ENCODE assay signal across 8 cellular contexts in genomic region chr7:100705753-100706671, GRCh38. TPM values are rescaled to one million over a fixed set of nuclear protein-coding genes. Genes with fewer than 3 reads are reported as not detected.
DNase-seq lines count a peak whose midpoint lies in the region; ATAC-seq and TF ChIP-seq lines count a peak whose summit lies in the region.

POP7 (plus strand) TSS chr7:100706121; CDS start chr7:100706831, 710 bp downstream.

- peak within 1 kb of the TSS; percentile 98 for H3K27ac Mint-ChIP-seq in activated CD4-positive, alpha-beta T cell treated with anti-CD3 and anti-CD28 coated beads, Interleukin-2, amount 10 ng/mL, durations not matched to agents 24 days and 14 days

- peaks cover 21% of the 10 kb centered on the region for H3K36me3 Mint-ChIP-seq in activated CD4-positive, alpha-beta T cell treated with anti-CD3 and anti-CD28 coated beads, Interleukin-2, amount 10 ng/mL, durations not matched to agents 24 days and 14 days (ENCODE audit: low read depth)

- H3K36me3 ChIP-seq in BJ (ENCODE audit: control insufficient read depth, insufficient read depth, low read length), result no peaks in the 10 kb centered on the region

- TF ChIP-seq CTCF in BJ (IDR thresholded peaks at IDR 0.05; ENCODE audit: insufficient read depth, low read depth, low read length) (no peak), coronary artery (IDR thresholded peaks at IDR 0.05) (no peak)

- CTCF ChIA-PET in BJ (lab: Yijun Ruan, JAX), result interaction anchor here (0.6 to 3.6 kb wide), 52 partner anchors 8 to 1739 kb away, joined by 3 to 112 read pairs (median 4); partner anchors contain the start of genes EPHB4, EPO, FBXO24 and GIGYF1

- peak within 1 kb of the TSS; percentile 99 for H3K4me3 Mint-ChIP-seq in activated CD4-positive, alpha-beta T cell treated with anti-CD3 and anti-CD28 coated beads, Interleukin-2, amount 10 ng/mL, durations not matched to agents 24 days and 14 days

- intact Hi-C loops in activated CD4-positive, alpha-beta T cell treated with anti-CD3 and anti-CD28 coated beads, Interleukin-2, amount 10 ng/mL, durations not matched to agents 24 days and 14 days (cut with micrococcal nuclease), result loop anchor here (1.0 to 5.0 kb wide), 7 partner anchors 9 to 146 kb away; partner anchors contain the start of genes FBXO24, GNB2, LRCH4 and MOSPD3
- intact Hi-C loops in left colon (cut with DNase I, micrococcal nuclease), result loop anchor here in 1 of 2 donors (5.0 kb wide), 1 partner anchor 146 kb away; the partner anchor contains the start of gene SLC12A9

- no peaks in the 10 kb centered on the region for H3K9me3 Mint-ChIP-seq in activated CD4-positive, alpha-beta T cell treated with anti-CD3 and anti-CD28 coated beads, Interleukin-2, amount 10 ng/mL, durations not matched to agents 24 days and 14 days

- peaks cover 7% of the 10 kb centered on the region for H3K27me3 Mint-ChIP-seq in activated CD4-positive, alpha-beta T cell treated with anti-CD3 and anti-CD28 coated beads, Interleukin-2, amount 10 ng/mL, durations not matched to agents 24 days and 14 days

- H3K4me3 ChIP-seq in BJ (ENCODE audit: low read depth, low read length) (peak within 1 kb of the TSS; percentile 97), coronary artery (peak within 1 kb of the TSS; percentile 93)

- DNase-seq in BJ (ENCODE audit: low read depth) (peak; percentile 71), NCI-H526 treated with DMSO at 0.1 percent for 48 hours (lab: John Stamatoyannopoulos, UW) (peak; percentile 95), coronary artery (ENCODE audit: low spot score) (peak; percentile 98), left colon (peak; percentile 98 to 100)
- peak; percentile 100 for DNase-seq in activated CD4-positive, alpha-beta T cell treated with anti-CD3 and anti-CD28 coated beads, Interleukin-2, amount 10 ng/mL, durations not matched to agents 24 days and 14 days
- peak; percentile 99 for DNase-seq in stimulated activated CD4-positive, alpha-beta T cell treated with anti-CD3 and anti-CD28 coated beads, Interleukin-1b, Interleukin-23, amount 100 ng/mL, for 48 hours

- ATAC-seq in GM19324 (IDR thresholded peaks at IDR 0.05; ENCODE audit: low FRiP score, unreplicated experiment) (peak; percentile 86), HG03469 (IDR thresholded peaks at IDR 0.05; ENCODE audit: unreplicated experiment) (peak; percentile 71), left colon (peak; percentile 96)

- peaks cover 13% of the 10 kb centered on the region for H3K4me1 Mint-ChIP-seq in activated CD4-positive, alpha-beta T cell treated with anti-CD3 and anti-CD28 coated beads, Interleukin-2, amount 10 ng/mL, durations not matched to agents 24 days and 14 days

- H3K27me3 ChIP-seq in BJ (ENCODE audit: control insufficient read depth, insufficient read depth, low read length), result no peaks in the 10 kb centered on the region

- POLR2A ChIA-PET in BJ (lab: Charles Lee), result interaction anchor here (0.5 to 1.2 kb wide), 7 partner anchors 24 to 185 kb away, joined by 3 to 8 read pairs (median 4); partner anchors contain the start of genes EPHB4, SLC12A9, SRRT and UFSP1

- H3K27ac ChIP-seq in coronary artery, result peak within 1 kb of the TSS; percentile 95 to 98

RNA-seq across cellular contexts. Expression of gene POP7, which starts in this region (rescaled TPM):
- polyA plus RNA-seq in BJ (2011; rRNA removed), result 24.5 and 35.2 TPM in 2 replicates
- polyA minus RNA-seq in BJ (2011; rRNA and poly(A)+ RNA removed), result 7.9 and 12.8 TPM in 2 replicates
- 77.3 and 77.7 TPM in 2 replicates for total RNA-seq in activated CD4-positive, alpha-beta T cell treated with anti-CD3 and anti-CD28 coated beads, Interleukin-2, amount 10 ng/mL, durations not matched to agents 24 days and 14 days
- 10 to 100 TPM; 21.5 to 25.0 TPM for total RNA-seq in left colon

Comparison
In these comparisons a context has a peak if more than half of its experiments do, and no peak if none do; other contexts are left out.
1. Peak in every context shown above with its lines: DNase-seq, ATAC-seq, H3K4me3 ChIP-seq and H3K27ac ChIP-seq.